13 cellular contexts compared by ENCODE assay signal in the genomic region with DNA sequence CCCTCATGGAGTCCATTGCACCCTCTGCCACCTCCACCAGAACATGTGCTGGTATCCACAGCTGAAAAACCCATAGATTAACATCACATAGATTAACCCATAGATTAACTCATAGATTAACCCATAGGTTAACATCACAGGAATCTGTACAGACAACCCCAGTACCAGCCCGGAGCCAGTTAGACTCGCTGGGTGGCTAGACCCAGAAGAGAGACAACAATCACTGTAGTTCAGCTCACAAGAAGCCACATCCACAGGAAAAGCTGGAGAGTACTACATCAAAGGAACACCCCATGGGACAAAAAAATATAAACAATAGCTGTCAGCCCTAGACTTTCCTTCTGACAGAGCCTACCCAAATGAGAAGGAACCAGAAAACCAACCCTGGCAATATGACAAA. TPM values are rescaled to one million over a fixed set of nuclear protein-coding genes. Genes with fewer than 3 reads are reported as not detected.
A peak's percentile ranks its signal among the peaks of the same experiment; 100 is the strongest.
DNase-seq lines count a peak whose midpoint lies in the region; ATAC-seq and TF ChIP-seq lines count a peak whose summit lies in the region.
"Had no signal": no experiment of that assay in that cellular context is flagged by ENCODE, and none has a peak within 500 bp of the region (broad histone marks: within the 10 kb centered on the region; RNA-seq: fewer than 3 reads in every experiment).

No MANE protein-coding gene starts in this region.

- DNase-seq in heart right ventricle: no peak
- no peak for DNase-seq in right atrium auricular region (ENCODE audit: low spot score)
- DNase-seq in right lobe of liver: no peak
- no peak for DNase-seq in upper lobe of left lung
- DNase-seq in ureter (ENCODE audit: low spot score): no peak
- no peak for DNase-seq in foreskin fibroblast
- no peak for DNase-seq in A673 (ENCODE audit: low spot score)
- DNase-seq: activated effector memory CD4-positive, alpha-beta T cell treated with Interleukin-2 at 50 U/mL for 16 hours; dorsolateral prefrontal cortex; NCI-H1092; tibial artery had no signal

- WGBS in heart right ventricle, 2 donors: 52 to 65% methylated on average over 2 of the region's 2 CpGs
- 94% methylated on average over 2 of the region's 2 CpGs for WGBS in right lobe of liver (ENCODE audit: insufficient coverage, low coverage, low lambda C conversion rate, missing lambda C conversion rate)
- 48 to 72% methylated on average over 2 of the region's 2 CpGs for WGBS in upper lobe of left lung, 2 donors

- CTCF ChIA-PET in A673 (lab: Charles Lee): no interaction called here

- ATAC-seq in heart right ventricle (no peak), right lobe of liver (no peak), upper lobe of left lung (ENCODE audit: low FRiP score in 2 of 2) (no peak)
- peak; percentile 11 for ATAC-seq in activated T-helper 17 cell treated with anti-CD3 and anti-CD28 coated beads, Interleukin-2, amount 50 U/mL, for 72 hours (replicated peaks)

- TF ChIP-seq POLR2A in right lobe of liver (IDR thresholded peaks at IDR 0.05) (no peak), upper lobe of left lung (IDR thresholded peaks at IDR 0.05) (no peak)

- H3K4me3 Mint-ChIP-seq in activated T-helper 17 cell treated with anti-CD3 and anti-CD28 coated beads, Interleukin-2, amount 50 U/mL, for 72 hours: peak overlapping the region; percentile 76

- peaks cover 4% of the 10 kb centered on the region for H3K36me3 Mint-ChIP-seq in activated T-helper 17 cell treated with anti-CD3 and anti-CD28 coated beads, Interleukin-2, amount 50 U/mL, for 72 hours (ENCODE audit: low read depth)

- no TSS peak for BruUV-seq in A673 (replicated peaks; lab: Mats Ljungman, UMichigan)

- TF ChIP-seq EP300 in upper lobe of left lung (IDR thresholded peaks at IDR 0.05): no peak

- POLR2A ChIA-PET in A673 (lab: Charles Lee; ENCODE audit: low non-redundant PET): no interaction called here

- H3K27me3 ChIP-seq in heart right ventricle: no peaks in the 10 kb centered on the region
- H3K27me3 ChIP-seq in right atrium auricular region: no peaks in the 10 kb centered on the region
- no peaks in the 10 kb centered on the region for H3K27me3 ChIP-seq in right lobe of liver
- H3K27me3 ChIP-seq in upper lobe of left lung: no peaks in the 10 kb centered on the region
- no peaks in the 10 kb centered on the region for H3K27me3 ChIP-seq in A673 (replicated peaks; ENCODE audit: insufficient read depth, low read depth, low read length, poor library complexity)
- H3K27me3 ChIP-seq: dorsolateral prefrontal cortex, tibial artery had no signal

- no peak overlapping the region for H3K4me3 ChIP-seq in heart right ventricle
- H3K4me3 ChIP-seq in right atrium auricular region: no peak overlapping the region
- H3K4me3 ChIP-seq in right lobe of liver: no peak overlapping the region
- H3K4me3 ChIP-seq in upper lobe of left lung: no peak overlapping the region
- no peak overlapping the region for H3K4me3 ChIP-seq in foreskin fibroblast (ENCODE audit: low read depth in 1 of 2, low read length in 2 of 2)
- no peak overlapping the region for H3K4me3 ChIP-seq in A673 (ENCODE audit: low read depth, low read length, poor library complexity, severe bottlenecking)
- H3K4me3 ChIP-seq: tibial artery had no signal

- no peak for TF ChIP-seq CTCF in heart right ventricle (IDR thresholded peaks at IDR 0.05)
- TF ChIP-seq CTCF in right atrium auricular region (IDR thresholded peaks at IDR 0.05): no peak
- TF ChIP-seq CTCF in right lobe of liver (IDR thresholded peaks at IDR 0.05): no peak
- TF ChIP-seq CTCF in upper lobe of left lung (IDR thresholded peaks at IDR 0.05): no peak
- TF ChIP-seq CTCF in foreskin fibroblast (IDR thresholded peaks at IDR 0.05; ENCODE audit: low read depth, low read length): no peak
- TF ChIP-seq CTCF in A673 (conservative IDR thresholded peaks at IDR 0.05; ENCODE audit: low read depth, low read length): no peak

- intact Hi-C loops in heart right ventricle (cut with DNase I): no loop called here
- intact Hi-C loops in right lobe of liver (cut with DNase I): no loop called here
- intact Hi-C loops in A673 (cut with micrococcal nuclease; ENCODE audit: unreplicated experiment): no loop called here

- peaks cover 3% of the 10 kb centered on the region for H3K9me3 Mint-ChIP-seq in activated T-helper 17 cell treated with anti-CD3 and anti-CD28 coated beads, Interleukin-2, amount 50 U/mL, for 72 hours

- H3K4me1 ChIP-seq in heart right ventricle (peaks cover 3 to 50% (median 31%) of the 10 kb centered on the region in 9 donors), right atrium auricular region (peaks cover 0 to 24% of the 10 kb centered on the region in 2 donors), right lobe of liver (peaks cover 0 to 21% (median 6%) of the 10 kb centered on the region in 4 donors), upper lobe of left lung (peaks cover 28 to 44% (median 34%) of the 10 kb centered on the region in 4 donors), A673 (ENCODE audit: insufficient read depth, low read length, poor library complexity, severe bottlenecking) (peaks cover 11% of the 10 kb centered on the region)

- H3K27me3 Mint-ChIP-seq in activated T-helper 17 cell treated with anti-CD3 and anti-CD28 coated beads, Interleukin-2, amount 50 U/mL, for 72 hours: no peaks in the 10 kb centered on the region

- peak overlapping the region; percentile 66 for H3K27ac Mint-ChIP-seq in activated T-helper 17 cell treated with anti-CD3 and anti-CD28 coated beads, Interleukin-2, amount 50 U/mL, for 72 hours

- H3K36me3 ChIP-seq in heart right ventricle (no peaks in the 10 kb centered on the region), right atrium auricular region (no peaks in the 10 kb centered on the region), right lobe of liver (no peaks in the 10 kb centered on the region), upper lobe of left lung (no peaks in the 10 kb centered on the region), A673 (ENCODE audit: insufficient read depth, low read length, poor library complexity, severe bottlenecking) (no peaks in the 10 kb centered on the region)
- H3K36me3 ChIP-seq: tibial artery had no signal

- peaks cover 58% of the 10 kb centered on the region for H3K4me1 Mint-ChIP-seq in activated T-helper 17 cell treated with anti-CD3 and anti-CD28 coated beads, Interleukin-2, amount 50 U/mL, for 72 hours

- H3K9me3 ChIP-seq in heart right ventricle: peaks cover 0 to 3% (median 0%) of the 10 kb centered on the region in 11 donors
- H3K9me3 ChIP-seq in right atrium auricular region: no peaks in the 10 kb centered on the region
- H3K9me3 ChIP-seq in right lobe of liver: no peaks in the 10 kb centered on the region
- H3K9me3 ChIP-seq in upper lobe of left lung: no peaks in the 10 kb centered on the region
- no peaks in the 10 kb centered on the region for H3K9me3 ChIP-seq in A673 (ENCODE audit: low read depth, low read length, poor library complexity, severe bottlenecking)
- H3K9me3 ChIP-seq: tibial artery had no signal

- peak overlapping the region in 7 of 10 donors; percentile 84 to 97 (median 90) for H3K27ac ChIP-seq in heart right ventricle
- H3K27ac ChIP-seq in right atrium auricular region: no peak overlapping the region
- H3K27ac ChIP-seq in right lobe of liver: peak overlapping the region in 2 of 3 donors; percentile 14 to 95
- H3K27ac ChIP-seq in upper lobe of left lung: peak overlapping the region in 3 of 4 donors; percentile 86 to 93 (median 91)
- no peak overlapping the region for H3K27ac ChIP-seq in A673 (ENCODE audit: low read depth, low read length, poor library complexity, severe bottlenecking)

RNA-seq across cellular contexts. Expression of a gene that starts 25.1 kb away (rescaled TPM):
- total RNA-seq in heart right ventricle (10 to 100 TPM in 1 of 10 donors, 1 to 10 TPM in 9; 3.6 to 10.9 (median 4.8) TPM), right atrium auricular region (10 to 100 TPM; 11.2 to 17.5 TPM), right lobe of liver (10 to 100 TPM in 1 of 6 experiments, 1 to 10 TPM in 5; 1.8 to 19.0 (median 4.6) TPM), upper lobe of left lung (10 to 100 TPM in 2 of 6 donors, 1 to 10 TPM in 4; 7.7 to 14.0 (median 9.3) TPM), ureter (6.7 TPM), A673 (2021) (4.1 and 4.2 TPM in 2 replicates)
- 1 to 10 TPM; 2.2 to 3.8 TPM for polyA plus RNA-seq in heart right ventricle
- 10 to 100 TPM; 11.2 to 66.1 TPM for total RNA-seq in activated T-helper 17 cell treated with anti-CD3 and anti-CD28 coated beads, Interleukin-2, amount 50 U/mL, for 72 hours

RNA-seq across cellular contexts. Expression of a gene that starts 36.3 kb away (rescaled TPM):
- total RNA-seq in heart right ventricle: 10 to 100 TPM; 17.7 to 73.7 (median 22.5) TPM
- polyA plus RNA-seq in heart right ventricle: 10 to 100 TPM; 16.3 to 16.6 TPM
- total RNA-seq in right atrium auricular region: 10 to 100 TPM; 26.6 to 27.3 TPM
- total RNA-seq in activated T-helper 17 cell treated with anti-CD3 and anti-CD28 coated beads, Interleukin-2, amount 50 U/mL, for 72 hours: 10 to 100 TPM; 33.4 to 67.8 TPM
- total RNA-seq in right lobe of liver: 10 to 100 TPM in 5 of 6 experiments, 1 to 10 TPM in 1; 7.2 to 44.6 (median 25.2) TPM
- 100 to 1,000 TPM in 4 of 6 donors, 10 to 100 TPM in 2; 56.6 to 184 (median 102) TPM for total RNA-seq in upper lobe of left lung
- total RNA-seq in ureter: 43.8 TPM
- total RNA-seq in A673 (2021): 1.3 and 1.9 TPM in 2 replicates
- polyA plus RNA-seq: neural cell had no signal

Comparison
In these comparisons a context has a peak if more than half of its experiments do, and no peak if none do; other contexts are left out.
1. H3K27ac ChIP-seq: peak in heart right ventricle (7 of 10), right lobe of liver (2 of 3) and upper lobe of left lung (3 of 4); none in right atrium auricular region (0 of 2) and A673 (single experiment).